18 cellular contexts compared by ENCODE assay signal in the genomic region with DNA sequence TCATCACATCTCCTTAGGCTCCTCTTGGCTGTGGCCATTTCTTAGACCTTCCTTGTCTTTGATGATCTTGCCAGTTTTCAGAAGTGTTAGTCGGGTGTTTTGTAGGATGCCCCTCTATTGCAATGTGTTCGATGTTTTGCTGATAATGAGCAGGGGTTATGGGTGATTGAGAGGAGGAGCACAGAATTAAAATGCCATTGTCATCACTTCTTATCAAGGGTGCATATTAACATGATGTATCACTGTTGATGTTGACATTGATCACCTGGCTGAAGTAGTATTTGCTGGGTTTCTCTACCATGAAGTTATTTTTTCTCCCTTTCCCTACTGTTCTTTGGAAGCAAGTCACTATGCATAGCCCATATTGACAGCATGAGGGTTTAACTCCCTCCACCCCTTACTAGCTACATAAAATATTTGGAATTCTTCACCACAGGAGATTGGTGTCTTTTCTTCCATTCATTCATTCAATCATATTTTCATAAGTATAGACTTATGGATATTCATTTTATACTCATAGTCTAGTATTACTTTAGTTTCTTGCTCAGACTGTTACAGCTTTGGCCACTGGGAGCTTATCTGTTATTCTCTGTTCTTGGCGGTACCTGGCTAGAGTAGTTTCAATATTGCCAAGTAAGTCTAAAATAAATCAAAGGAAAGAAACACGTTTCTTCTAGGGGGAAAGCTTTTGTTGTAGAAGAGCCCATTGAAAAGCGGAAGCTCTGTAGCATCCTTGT. TPM values are rescaled to one million over a fixed set of nuclear protein-coding genes. Genes with fewer than 3 reads are reported as not detected.
DNase-seq lines count a peak whose midpoint lies in the region; ATAC-seq and TF ChIP-seq lines count a peak whose summit lies in the region.
"Had no signal": no experiment of that assay in that cellular context is flagged by ENCODE, and none has a peak within 500 bp of the region (broad histone marks: within the 10 kb centered on the region; RNA-seq: fewer than 3 reads in every experiment).

No MANE protein-coding gene starts in this region.

- ATAC-seq in GM21529 (IDR thresholded peaks at IDR 0.05; ENCODE audit: unreplicated experiment): peak; percentile 30
- no peak for ATAC-seq in GM18519 (IDR thresholded peaks at IDR 0.05; ENCODE audit: low FRiP score, unreplicated experiment)
- ATAC-seq in PC-3: no peak
- ATAC-seq in CD4-positive, alpha-beta T cell (ENCODE audit: poor library complexity): no peak
- ATAC-seq: Panc1 had no signal

- H3K9ac ChIP-seq in BLaER1 treated with 17β-estradiol and CSF1 and Interleukin-3, amounts not matched to agents 10 nM and 100 nM: peak overlapping the region in 6 of 11 experiments; percentile 20 to 73 (median 60); a peak in 10 of 22 replicates
- no peak overlapping the region for H3K9ac ChIP-seq in PC-3 (ENCODE audit: low read length)
- H3K9ac ChIP-seq: SK-N-SH had no signal

- intact Hi-C loops in OCI-LY7 (cut with micrococcal nuclease; ENCODE audit: unreplicated experiment) (no loop called here), PC-3 (cut with micrococcal nuclease) (no loop called here)
- intact Hi-C loops in CD4-positive, alpha-beta T cell (cut with DNase I, micrococcal nuclease): no loop called here

- CTCF ChIA-PET in OCI-LY7 (lab: Charles Lee; ENCODE audit: unreplicated experiment) (no interaction called here), PC-3 (lab: Charles Lee) (no interaction called here)
- CTCF ChIA-PET in CD4-positive, alpha-beta T cell (lab: Charles Lee): no interaction called here

- peaks cover 19% of the 10 kb centered on the region for H3K36me3 Mint-ChIP-seq in progenitor cell of endocrine pancreas (ENCODE audit: insufficient read depth)
- H3K36me3 Mint-ChIP-seq in CD4-positive, alpha-beta T cell (ENCODE audit: low read depth): no peaks in the 10 kb centered on the region

- TF ChIP-seq CTCF in OCI-LY7 (conservative IDR thresholded peaks at IDR 0.05; ENCODE audit: low read length) (no peak), progenitor cell of endocrine pancreas (IDR thresholded peaks at IDR 0.05; ENCODE audit: unreplicated experiment) (no peak), PC-3 (conservative IDR thresholded peaks at IDR 0.05; ENCODE audit: low read depth, low read length) (no peak)
- no peak for TF ChIP-seq CTCF in CD4-positive, alpha-beta T cell (IDR thresholded peaks at IDR 0.05)

- H2AFZ ChIP-seq in OCI-LY7 (ENCODE audit: low read length) (peak overlapping the region; percentile 37; the same call in 1 of the 2 replicates), PC-3 (ENCODE audit: low read length) (no peak overlapping the region)

- no peaks in the 10 kb centered on the region for H4K20me1 ChIP-seq in BLaER1 treated with 17β-estradiol and CSF1 and Interleukin-3, amounts not matched to agents 10 nM and 100 nM
- H4K20me1 ChIP-seq in OCI-LY7 (ENCODE audit: insufficient read depth, low read length): no peaks in the 10 kb centered on the region
- no peaks in the 10 kb centered on the region for H4K20me1 ChIP-seq in PC-3 (ENCODE audit: low read length)

- BruUV-seq in OCI-LY7 (replicated peaks; lab: Mats Ljungman, UMichigan): no TSS peak
- BruUV-seq in PC-3 (replicated peaks; lab: Mats Ljungman, UMichigan): no TSS peak

- H3K9me2 ChIP-seq in OCI-LY7 (ENCODE audit: insufficient read depth, low read length) (no peaks in the 10 kb centered on the region), PC-3 (replicated peaks; ENCODE audit: low read length) (no peaks in the 10 kb centered on the region)
- H3K9me2 ChIP-seq: SK-N-SH had no signal

- H3K4me1 ChIP-seq in BLaER1 treated with 17β-estradiol and CSF1 and Interleukin-3, amounts not matched to agents 10 nM and 100 nM: peaks cover 10 to 64% (median 45%) of the 10 kb centered on the region in 10 experiments; a peak in 19 of 20 replicates
- H3K4me1 ChIP-seq in OCI-LY7 (ENCODE audit: insufficient read depth, low read length, poor library complexity, severe bottlenecking): peaks cover 28% of the 10 kb centered on the region
- H3K4me1 ChIP-seq in PC-3 (ENCODE audit: insufficient read depth, low read length): peaks cover 15% of the 10 kb centered on the region

- no peaks in the 10 kb centered on the region for H3K27me3 Mint-ChIP-seq in progenitor cell of endocrine pancreas
- H3K27me3 Mint-ChIP-seq in CD4-positive, alpha-beta T cell: no peaks in the 10 kb centered on the region

- H3K36me3 ChIP-seq in BLaER1 treated with 17β-estradiol and CSF1 and Interleukin-3, amounts not matched to agents 10 nM and 100 nM: peaks cover 0 to 74% (median 0%) of the 10 kb centered on the region in 11 experiments; a peak in 6 of 22 replicates
- H3K36me3 ChIP-seq in OCI-LY7 (ENCODE audit: insufficient read depth, low read length) (no peaks in the 10 kb centered on the region), PC-3 (ENCODE audit: low read depth, low read length) (no peaks in the 10 kb centered on the region)

- peak overlapping the region in 7 of 11 experiments; percentile 14 to 94 (median 90); a peak in 14 of 22 replicates for H3K4me2 ChIP-seq in BLaER1 treated with 17β-estradiol and CSF1 and Interleukin-3, amounts not matched to agents 10 nM and 100 nM
- H3K4me2 ChIP-seq in OCI-LY7 (ENCODE audit: low read length) (peak overlapping the region; percentile 59), PC-3 (ENCODE audit: low read length) (no peak overlapping the region)

- no peaks in the 10 kb centered on the region for H3K4me1 Mint-ChIP-seq in progenitor cell of endocrine pancreas (ENCODE audit: low read depth)
- peaks cover 11% of the 10 kb centered on the region for H3K4me1 Mint-ChIP-seq in CD4-positive, alpha-beta T cell (ENCODE audit: low read depth)

- H3K4me3 ChIP-seq in BLaER1 treated with 17β-estradiol and CSF1 and Interleukin-3, amounts not matched to agents 10 nM and 100 nM: no peak overlapping the region; a peak in 1 of 20 replicates
- H3K4me3 ChIP-seq in OCI-LY7 (ENCODE audit: low read depth, low read length, poor library complexity, severe bottlenecking): peak overlapping the region; percentile 22
- H3K4me3 ChIP-seq in PC-3 (ENCODE audit: low read length): no peak overlapping the region

- peak overlapping the region; percentile 27 for H3K27ac Mint-ChIP-seq in progenitor cell of endocrine pancreas
- H3K27ac Mint-ChIP-seq in CD4-positive, alpha-beta T cell: no peak overlapping the region

- POLR2A ChIA-PET in OCI-LY7 (lab: Charles Lee) (interaction anchor here (0.6 to 0.9 kb wide), 2 partner anchors 32 to 39 kb away, joined by 4 read pairs; no protein-coding TSS in a partner anchor), PC-3 (lab: Charles Lee; ENCODE audit: unreplicated experiment) (no interaction called here)
- POLR2A ChIA-PET in CD4-positive, alpha-beta T cell (lab: Charles Lee): no interaction called here

- DNase-seq in OCI-LY7 (ENCODE audit: low spot score): no peak
- DNase-seq in progenitor cell of endocrine pancreas (ENCODE audit: low spot score, unreplicated experiment): no peak
- no peak for DNase-seq in PC-3
- no peak for DNase-seq in CD4-positive, alpha-beta T cell
- DNase-seq in EL: no peak
- DNase-seq: C1 segment of cervical spinal cord, Caco-2, GOT3, NCI-H1092 treated with DMSO at 0.1 percent for 48 hours, NCI-H1694 treated with DMSO at 0.1 percent for 48 hours, NCI-H2171, NCI-H748 treated with DMSO at 0.1 percent for 48 hours, Right ventricle myocardium superior, SK-N-SH had no signal

- H3K9me3 Mint-ChIP-seq in progenitor cell of endocrine pancreas (ENCODE audit: low read depth): no peaks in the 10 kb centered on the region
- no peaks in the 10 kb centered on the region for H3K9me3 Mint-ChIP-seq in CD4-positive, alpha-beta T cell

- H3K27me3 ChIP-seq in BLaER1 treated with 17β-estradiol and CSF1 and Interleukin-3, amounts not matched to agents 10 nM and 100 nM: no peaks in the 10 kb centered on the region
- no peaks in the 10 kb centered on the region for H3K27me3 ChIP-seq in PC-3 (ENCODE audit: low read length)
- H3K27me3 ChIP-seq in CD4-positive, alpha-beta T cell (ENCODE audit: control insufficient read depth, insufficient read depth, low read length): no peaks in the 10 kb centered on the region

- H3K79me2 ChIP-seq in OCI-LY7 (ENCODE audit: insufficient read depth, low read depth, low read length) (no peaks in the 10 kb centered on the region), PC-3 (ENCODE audit: low read length) (no peaks in the 10 kb centered on the region)

- peaks cover 0 to 19% (median 0%) of the 10 kb centered on the region in 11 experiments; a peak in 1 of 22 replicates for H3K9me3 ChIP-seq in BLaER1 treated with 17β-estradiol and CSF1 and Interleukin-3, amounts not matched to agents 10 nM and 100 nM (replicated peaks in 1 of 11)
- H3K9me3 ChIP-seq in OCI-LY7 (ENCODE audit: low read length) (no peaks in the 10 kb centered on the region), PC-3 (ENCODE audit: low read length) (no peaks in the 10 kb centered on the region)
- H3K9me3 ChIP-seq in CD4-positive, alpha-beta T cell (ENCODE audit: control insufficient read depth, low read length): no peaks in the 10 kb centered on the region
- H3K9me3 ChIP-seq: Caco-2, SK-N-SH had no signal

- H3K27ac ChIP-seq in BLaER1 treated with 17β-estradiol and CSF1 and Interleukin-3, amounts not matched to agents 10 nM and 100 nM: peak overlapping the region in 7 of 11 experiments; percentile 35 to 91 (median 78); a peak in 12 of 22 replicates
- H3K27ac ChIP-seq in OCI-LY7 (ENCODE audit: low read depth, low read length, poor library complexity, severe bottlenecking): no peak overlapping the region
- H3K27ac ChIP-seq in PC-3 (ENCODE audit: low read length): no peak overlapping the region
- H3K27ac ChIP-seq in CD4-positive, alpha-beta T cell (ENCODE audit: low read depth, low read length): no peak overlapping the region

- H3F3A ChIP-seq in PC-3 (ENCODE audit: low read length, unreplicated experiment): no peaks in the 10 kb centered on the region

- no peak overlapping the region for H3K4me3 Mint-ChIP-seq in progenitor cell of endocrine pancreas (ENCODE audit: low read depth)
- no peak overlapping the region for H3K4me3 Mint-ChIP-seq in CD4-positive, alpha-beta T cell

RNA-seq across cellular contexts. Expression of a gene that starts 54.5 kb away (rescaled TPM):
- total RNA-seq in OCI-LY7 (2014; rRNA removed; shearing (Covaris generic)): 9.1 and 13.9 TPM in 2 replicates
- total RNA-seq in OCI-LY7 (2022): 22.8 TPM in 2 replicates
- 15.4 and 15.9 TPM in 2 replicates for total RNA-seq in progenitor cell of endocrine pancreas
- 11.2 and 17.3 TPM in 2 replicates for total RNA-seq in PC-3 (2014; rRNA removed)
- 10 to 100 TPM in 1 of 2 experiments, 1 to 10 TPM in 1; 8.9 to 12.1 TPM for total RNA-seq in CD4-positive, alpha-beta T cell

Comparison
In these comparisons a context has a peak if more than half of its experiments do, and no peak if none do; other contexts are left out.
1. H3K27ac ChIP-seq: peak in BLaER1 treated with 17β-estradiol and CSF1 and Interleukin-3, amounts not matched to agents 10 nM and 100 nM (7 of 11); none in OCI-LY7 (single experiment), PC-3 (single experiment) and CD4-positive, alpha-beta T cell (single experiment).